ENCODE assay signal across 10 cellular contexts in genomic region chr16:28936784-28937155, GRCh38. TPM values are rescaled to one million over a fixed set of nuclear protein-coding genes. Genes with fewer than 3 reads are reported as not detected.
DNase-seq lines count a peak whose midpoint lies in the region; ATAC-seq and TF ChIP-seq lines count a peak whose summit lies in the region.
"Had no signal": no experiment of that assay in that cellular context is flagged by ENCODE, and none has a peak within 500 bp of the region (broad histone marks: within the 10 kb centered on the region; RNA-seq: fewer than 3 reads in every experiment).

No MANE protein-coding gene starts in this region.

- H2AFZ ChIP-seq in parathyroid adenoma = peak overlapping the region; percentile 23

- H3K27me3 ChIP-seq in parathyroid adenoma (ENCODE audit: control insufficient read depth, insufficient read depth, low read length) = no peaks in the 10 kb centered on the region
- H3K27me3 ChIP-seq: colonic mucosa had no signal

- peak overlapping the region; percentile 26 for H3K27ac Mint-ChIP-seq in T-helper 2 cell treated with Interferon-gamma antibody and Interleukin-4, amounts not matched to agents 5 μg/mL and 100 μg/mL, for 36 hours
- peak overlapping the region; percentile 81 to 95 (median 90) for H3K27ac Mint-ChIP-seq in IgD-negative memory B cell
- H3K27ac Mint-ChIP-seq in dendritic cell treated with granulocyte-macrophage colony-stimulating factor and Interleukin-4, amounts not matched to agents 40 ng/mL and 50 ng/mL, for 4 days = peak overlapping the region; percentile 87

- H3K4me3 ChIP-seq in parathyroid adenoma (ENCODE audit: low read depth, low read length) = no peak overlapping the region

- H3K4me2 ChIP-seq in parathyroid adenoma (ENCODE audit: low read length) = no peak overlapping the region

- no peaks in the 10 kb centered on the region for H3K9me3 Mint-ChIP-seq in T-helper 2 cell treated with Interferon-gamma antibody and Interleukin-4, amounts not matched to agents 5 μg/mL and 100 μg/mL, for 36 hours
- no peaks in the 10 kb centered on the region for H3K9me3 Mint-ChIP-seq in IgD-negative memory B cell
- no peaks in the 10 kb centered on the region for H3K9me3 Mint-ChIP-seq in dendritic cell treated with granulocyte-macrophage colony-stimulating factor and Interleukin-4, amounts not matched to agents 40 ng/mL and 50 ng/mL, for 4 days

- no peaks in the 10 kb centered on the region for H3K79me2 ChIP-seq in parathyroid adenoma

- no peaks in the 10 kb centered on the region for H3K36me3 Mint-ChIP-seq in T-helper 2 cell treated with Interferon-gamma antibody and Interleukin-4, amounts not matched to agents 5 μg/mL and 100 μg/mL, for 36 hours (ENCODE audit: low read depth)
- H3K36me3 Mint-ChIP-seq in IgD-negative memory B cell = peaks cover 18% of the 10 kb centered on the region
- no peaks in the 10 kb centered on the region for H3K36me3 Mint-ChIP-seq in dendritic cell treated with granulocyte-macrophage colony-stimulating factor and Interleukin-4, amounts not matched to agents 40 ng/mL and 50 ng/mL, for 4 days (ENCODE audit: low read depth)

- intact Hi-C loops in dendritic cell treated with granulocyte-macrophage colony-stimulating factor and Interleukin-4, amounts not matched to agents 40 ng/mL and 50 ng/mL, for 4 days (cut with micrococcal nuclease) = no loop called here

- peaks cover 2% of the 10 kb centered on the region for H3K27me3 Mint-ChIP-seq in T-helper 2 cell treated with Interferon-gamma antibody and Interleukin-4, amounts not matched to agents 5 μg/mL and 100 μg/mL, for 36 hours (ENCODE audit: low read depth)
- no peaks in the 10 kb centered on the region for H3K27me3 Mint-ChIP-seq in IgD-negative memory B cell
- peaks cover 2% of the 10 kb centered on the region for H3K27me3 Mint-ChIP-seq in dendritic cell treated with granulocyte-macrophage colony-stimulating factor and Interleukin-4, amounts not matched to agents 40 ng/mL and 50 ng/mL, for 4 days

- H3K36me3 ChIP-seq in parathyroid adenoma (ENCODE audit: control insufficient read depth, insufficient read depth, low read length) = no peaks in the 10 kb centered on the region
- H3K36me3 ChIP-seq: colonic mucosa, heart right ventricle had no signal

- ATAC-seq in HG03342 (IDR thresholded peaks at IDR 0.05; ENCODE audit: unreplicated experiment) = no peak
- ATAC-seq in HG03565 (IDR thresholded peaks at IDR 0.05; ENCODE audit: unreplicated experiment) = no peak

- peaks cover 10% of the 10 kb centered on the region for H3K4me1 Mint-ChIP-seq in T-helper 2 cell treated with Interferon-gamma antibody and Interleukin-4, amounts not matched to agents 5 μg/mL and 100 μg/mL, for 36 hours (ENCODE audit: low read depth)
- peaks cover 22 to 27% (median 25%) of the 10 kb centered on the region in 3 donors for H3K4me1 Mint-ChIP-seq in IgD-negative memory B cell
- H3K4me1 Mint-ChIP-seq in dendritic cell treated with granulocyte-macrophage colony-stimulating factor and Interleukin-4, amounts not matched to agents 40 ng/mL and 50 ng/mL, for 4 days (ENCODE audit: low read depth) = peaks cover 24% of the 10 kb centered on the region

- TF ChIP-seq CTCF in parathyroid adenoma (IDR thresholded peaks at IDR 0.05) = no peak

- no peak overlapping the region for H3K9ac ChIP-seq in parathyroid adenoma

- H3K9me3 ChIP-seq in parathyroid adenoma (ENCODE audit: control insufficient read depth, low read length) = no peaks in the 10 kb centered on the region
- H3K9me3 ChIP-seq: colonic mucosa, heart right ventricle had no signal

- peak overlapping the region; percentile 63 for H3K4me3 Mint-ChIP-seq in T-helper 2 cell treated with Interferon-gamma antibody and Interleukin-4, amounts not matched to agents 5 μg/mL and 100 μg/mL, for 36 hours
- peak overlapping the region; percentile 60 to 91 (median 87) for H3K4me3 Mint-ChIP-seq in IgD-negative memory B cell
- peak overlapping the region; percentile 78 for H3K4me3 Mint-ChIP-seq in dendritic cell treated with granulocyte-macrophage colony-stimulating factor and Interleukin-4, amounts not matched to agents 40 ng/mL and 50 ng/mL, for 4 days

- no peaks in the 10 kb centered on the region for H3K4me1 ChIP-seq in parathyroid adenoma

- no peak overlapping the region for H3K27ac ChIP-seq in parathyroid adenoma
- H3K27ac ChIP-seq: colonic mucosa, heart right ventricle had no signal

- no peak for DNase-seq in T-helper 2 cell treated with Interferon-gamma antibody and Interleukin-4, amounts not matched to agents 5 μg/mL and 100 μg/mL, for 36 hours (ENCODE audit: low spot score)
- no peak for DNase-seq in T-helper 2 cell
- no peak for DNase-seq in GDM1 (lab: John Stamatoyannopoulos, UW)

RNA-seq across cellular contexts. Expression of gene CD19, which starts 5.0 kb away (rescaled TPM):
- polyA plus RNA-seq in IgD-negative memory B cell = 185 TPM

RNA-seq across cellular contexts. Expression of gene RABEP2, which starts 11.7 kb away (rescaled TPM):
- polyA plus RNA-seq in IgD-negative memory B cell = 31.7 TPM

RNA-seq across cellular contexts. Expression of gene NFATC2IP, which starts 14.0 kb away (rescaled TPM):
- polyA plus RNA-seq in IgD-negative memory B cell = 29.6 TPM

RNA-seq across cellular contexts. Expression of gene SPNS1, which starts 37.8 kb away (rescaled TPM):
- 20.9 TPM for polyA plus RNA-seq in IgD-negative memory B cell

RNA-seq across cellular contexts. Expression of gene LAT, which starts 48.1 kb away (rescaled TPM):
- polyA plus RNA-seq in IgD-negative memory B cell = 8.3 TPM

Comparison
In these comparisons a context has a peak if more than half of its experiments do, and no peak if none do; other contexts are left out.
1. H3K27ac Mint-ChIP-seq: peak in every context shown above with its lines; median percentile 90 in IgD-negative memory B cell; 87 in dendritic cell treated with granulocyte-macrophage colony-stimulating factor and Interleukin-4, amounts not matched to agents 40 ng/mL and 50 ng/mL, for 4 days; 26 in T-helper 2 cell treated with Interferon-gamma antibody and Interleukin-4, amounts not matched to agents 5 μg/mL and 100 μg/mL, for 36 hours.